In the genomic region with DNA sequence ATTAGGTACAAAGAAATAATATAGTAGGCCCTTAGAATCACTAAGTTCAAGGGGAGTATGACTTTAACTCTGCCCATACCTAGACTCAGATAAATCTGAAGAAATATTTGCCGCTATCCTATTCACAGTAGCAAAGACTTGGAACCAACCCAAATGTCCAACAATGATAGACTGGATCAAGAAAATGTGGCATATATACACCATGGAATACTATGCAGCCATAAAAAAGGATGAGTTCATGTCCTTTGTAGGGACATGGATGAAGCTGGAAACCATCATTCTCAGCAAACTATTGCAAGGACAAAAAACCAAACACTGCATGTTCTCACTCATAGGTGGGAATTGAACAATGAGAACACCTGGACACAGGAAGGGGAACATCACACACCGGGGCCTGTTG, we compare ENCODE assay signal across 1 cellular context. TPM values are rescaled to one million over a fixed set of nuclear protein-coding genes. Genes with fewer than 3 reads are reported as not detected.
"Had no signal": no experiment of that assay in that cellular context is flagged by ENCODE, and none has a peak within 500 bp of the region (broad histone marks: within the 10 kb centered on the region; RNA-seq: fewer than 3 reads in every experiment).

No MANE protein-coding gene starts in this region.

RNA-seq across cellular contexts. Expression of a gene that starts 21.1 kb away (rescaled TPM):
- total RNA-seq: MCF 10A had no signal
